In the genomic region with DNA sequence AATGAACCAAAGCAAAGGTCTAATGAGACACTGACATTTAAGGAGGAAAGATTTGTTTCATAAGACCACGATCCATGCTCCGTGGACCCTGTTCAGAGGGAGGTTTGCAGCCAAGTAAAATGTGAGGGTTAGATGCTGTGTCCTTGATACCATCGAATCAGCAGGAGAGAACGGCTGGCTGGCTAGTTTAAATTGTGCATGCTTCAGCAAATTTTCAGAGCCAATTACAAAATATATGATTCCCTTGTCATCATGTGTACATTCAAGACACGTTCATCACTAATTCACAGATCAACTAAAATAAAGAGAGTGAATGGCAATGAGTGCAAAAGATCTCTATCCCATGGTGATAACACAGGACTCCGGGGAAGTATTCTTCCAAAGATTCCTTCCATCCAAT, we compare ENCODE assay signal across 19 cellular contexts.
"Had no signal": no experiment of that assay in that cellular context is flagged by ENCODE, and none has a peak within 500 bp of the region (broad histone marks: within the 10 kb centered on the region; RNA-seq: fewer than 3 reads in every experiment).

No MANE protein-coding gene starts in this region.

- H3K4me3 ChIP-seq: colonic mucosa, esophagus squamous epithelium, right atrium auricular region, tibial artery, upper lobe of right lung, vagina had no signal

- H3K27me3 ChIP-seq: colonic mucosa, esophagus squamous epithelium, neutrophil, right atrium auricular region, tibial artery, upper lobe of right lung, vagina had no signal

- ATAC-seq: left colon; stimulated activated memory B cell treated with anti-CD40 and anti-IgM and Interleukin-4, amounts not matched to agents 10 μg/mL and 1 μg/mL and 100 μg/mL, for 72 hours; upper lobe of right lung had no signal

- H3K9me3 Mint-ChIP-seq: nephron progenitor cell had no signal

- H3K27ac Mint-ChIP-seq: naive B cell; nephron progenitor cell; stimulated activated memory B cell treated with anti-CD40 and anti-IgM and Interleukin-4, amounts not matched to agents 10 μg/mL and 1 μg/mL and 100 μg/mL, for 72 hours; stimulated activated naive CD8-positive, alpha-beta T cell treated with anti-CD3 and anti-CD28 coated beads, Interleukin-15, Interleukin-2, amounts not matched to agents 100 ng/mL and 50 ng/mL, for 24 hours had no signal

- H3K36me3 Mint-ChIP-seq: naive B cell; stimulated activated memory B cell treated with anti-CD40 and anti-IgM and Interleukin-4, amounts not matched to agents 10 μg/mL and 1 μg/mL and 100 μg/mL, for 72 hours had no signal

- H3K27me3 Mint-ChIP-seq: naive B cell; stimulated activated memory B cell treated with anti-CD40 and anti-IgM and Interleukin-4, amounts not matched to agents 10 μg/mL and 1 μg/mL and 100 μg/mL, for 72 hours; stimulated activated naive CD8-positive, alpha-beta T cell treated with anti-CD3 and anti-CD28 coated beads, Interleukin-15, Interleukin-2, amounts not matched to agents 100 ng/mL and 50 ng/mL, for 24 hours had no signal

- DNase-seq: colonic mucosa; dermis blood vessel endothelial cell; esophagus squamous epithelium; foreskin fibroblast; head of caudate nucleus; hippocampal formation; left colon; mesendoderm; naive B cell; nephron progenitor cell; posterior cingulate gyrus; stimulated activated CD4-positive, alpha-beta T cell treated with anti-CD3 and anti-CD28 coated beads, Interleukin-4, amount 100 ng/mL, for 24 hours; tibial artery; upper lobe of right lung had no signal

- H3K4me3 Mint-ChIP-seq: naive B cell; nephron progenitor cell; stimulated activated memory B cell treated with anti-CD40 and anti-IgM and Interleukin-4, amounts not matched to agents 10 μg/mL and 1 μg/mL and 100 μg/mL, for 72 hours; stimulated activated naive CD8-positive, alpha-beta T cell treated with anti-CD3 and anti-CD28 coated beads, Interleukin-15, Interleukin-2, amounts not matched to agents 100 ng/mL and 50 ng/mL, for 24 hours had no signal

- H3K4me1 Mint-ChIP-seq: naive B cell; stimulated activated memory B cell treated with anti-CD40 and anti-IgM and Interleukin-4, amounts not matched to agents 10 μg/mL and 1 μg/mL and 100 μg/mL, for 72 hours had no signal

- H3K9me3 ChIP-seq: colonic mucosa, esophagus squamous epithelium, neutrophil, right atrium auricular region, tibial artery, upper lobe of right lung, vagina had no signal

- H3K27ac ChIP-seq: colonic mucosa, esophagus squamous epithelium, neutrophil, right atrium auricular region, tibial artery, upper lobe of right lung, vagina had no signal

- H3K36me3 ChIP-seq: colonic mucosa, esophagus squamous epithelium, neutrophil, right atrium auricular region, tibial artery, upper lobe of right lung, vagina had no signal

- H3K4me1 ChIP-seq: colonic mucosa, esophagus squamous epithelium, right atrium auricular region, tibial artery, upper lobe of right lung, vagina had no signal
